ENCODE assay signal across 8 cellular contexts in the genomic region with DNA sequence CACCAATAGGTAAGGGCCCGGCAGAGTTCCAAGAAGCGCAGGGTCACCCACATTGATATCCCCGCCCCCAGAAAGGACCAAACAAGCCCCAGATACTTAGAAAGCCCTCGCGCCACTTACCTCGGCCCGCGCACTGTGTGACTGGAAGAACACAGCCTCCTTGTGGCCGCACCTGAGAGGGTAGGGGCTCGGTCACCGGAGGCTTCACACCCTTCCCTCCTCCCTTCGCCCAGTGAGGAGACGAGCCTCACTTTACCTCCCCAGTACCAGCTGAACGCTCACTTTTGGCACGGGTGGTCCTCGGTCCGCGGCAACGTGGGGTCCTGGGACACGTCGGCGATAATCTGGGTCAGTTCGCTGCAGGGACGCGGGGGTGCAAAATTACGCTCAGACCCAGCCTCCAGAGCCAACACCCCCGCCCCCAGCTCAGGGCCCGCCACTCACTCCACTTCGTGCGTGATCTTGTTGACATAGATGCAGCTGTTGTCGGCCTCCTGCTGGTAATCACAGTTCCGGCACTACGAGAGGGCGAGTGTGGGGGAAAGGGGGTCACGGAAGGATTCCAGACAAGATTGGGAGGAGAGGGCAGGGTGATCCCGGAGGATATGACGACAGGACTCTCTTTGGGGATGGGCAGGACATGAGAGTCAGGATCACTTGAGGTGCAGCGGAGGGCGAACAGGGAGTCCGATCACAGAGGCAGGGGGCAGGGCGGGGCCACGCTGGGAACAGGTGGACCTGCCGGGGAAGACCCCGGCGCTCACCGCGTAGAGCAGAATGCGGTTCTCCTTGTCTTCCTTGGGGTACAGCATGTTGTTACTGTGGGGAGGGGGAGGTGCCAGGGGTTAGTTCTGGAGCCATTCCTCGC. TPM values are rescaled to one million over a fixed set of nuclear protein-coding genes. Genes with fewer than 3 reads are reported as not detected.
DNase-seq lines count a peak whose midpoint lies in the region; ATAC-seq, FAIRE-seq and TF ChIP-seq lines count a peak whose summit lies in the region.

No MANE protein-coding gene starts in this region.

- H3K27ac ChIP-seq in KOPT-K1 (ENCODE audit: low read depth, low read length, poor library complexity, severe bottlenecking) (peak overlapping the region; percentile 68), pancreas (peak overlapping the region; percentile 63 to 88 (median 72))

- 4 to 5% methylated on average over 48 to 49 of the region's 49 CpGs for WGBS in pancreas, 2 donors

- peak; percentile 64 for DNase-seq in activated CD8-positive, alpha-beta memory T cell treated with anti-CD3 and anti-CD28 coated beads for 24 hours
- no peak for DNase-seq in activated CD8-positive, alpha-beta memory T cell treated with anti-CD3 and anti-CD28 coated beads, Interleukin-2, amount 50 U/mL, for 4 hours
- no peak for DNase-seq in activated T-cell treated with anti-CD3 and anti-CD28 coated beads, Interleukin-2, amount 50 U/mL, for 4 hours
- DNase-seq in fibroblast of villous mesenchyme (ENCODE audit: low read depth) (peak; percentile 40), pancreas (peak in 3 of 6 donors; percentile 25 to 48 (median 46))

- no peak for FAIRE-seq in pancreas (lab: Jason Lieb, UNC)

- H3K9me3 ChIP-seq in KOPT-K1 (ENCODE audit: insufficient read depth, low read length, poor library complexity, severe bottlenecking) (no peaks in the 10 kb centered on the region), pancreas (no peaks in the 10 kb centered on the region)

- no peaks in the 10 kb centered on the region for H3K27me3 ChIP-seq in pancreas

- H3K9me3 Mint-ChIP-seq in activated T-cell treated with anti-CD3 and anti-CD28 coated beads, Interleukin-2, amount 50 U/mL, for 4 hours = no peaks in the 10 kb centered on the region

- intact Hi-C loops in pancreas (cut with DNase I) = no loop called here

- peaks cover 0 to 15% (median 6%) of the 10 kb centered on the region in 3 donors for H3K4me1 ChIP-seq in pancreas

- peak overlapping the region; percentile 98 for H3K4me3 Mint-ChIP-seq in activated T-cell treated with anti-CD3 and anti-CD28 coated beads, Interleukin-2, amount 50 U/mL, for 4 hours

- peaks cover 49% of the 10 kb centered on the region for H3K36me3 ChIP-seq in KOPT-K1 (ENCODE audit: insufficient read depth, low read length)
- no peaks in the 10 kb centered on the region for H3K36me3 ChIP-seq in pancreas

- TF ChIP-seq CTCF in fibroblast of villous mesenchyme (IDR thresholded peaks at IDR 0.05; ENCODE audit: insufficient read depth, low read depth, low read length) = peak; percentile 10
- TF ChIP-seq CTCF in pancreas (IDR thresholded peaks at IDR 0.05) = no peak

- H3K36me3 Mint-ChIP-seq in activated T-cell treated with anti-CD3 and anti-CD28 coated beads, Interleukin-2, amount 50 U/mL, for 4 hours (ENCODE audit: insufficient read depth) = peaks cover 16% of the 10 kb centered on the region

- no peak for ATAC-seq in activated T-cell treated with anti-CD3 and anti-CD28 coated beads, Interleukin-2, amount 50 U/mL, for 4 hours
- ATAC-seq in pancreas (peak in 2 of 4 donors; percentile 0 to 2), HG03571 (IDR thresholded peaks at IDR 0.05; ENCODE audit: unreplicated experiment) (no peak), GM21381 (IDR thresholded peaks at IDR 0.05; ENCODE audit: unreplicated experiment) (no peak)

- peaks cover 25% of the 10 kb centered on the region for H3K4me1 Mint-ChIP-seq in activated T-cell treated with anti-CD3 and anti-CD28 coated beads, Interleukin-2, amount 50 U/mL, for 4 hours (ENCODE audit: low read depth)

- no peaks in the 10 kb centered on the region for H3K27me3 Mint-ChIP-seq in activated T-cell treated with anti-CD3 and anti-CD28 coated beads, Interleukin-2, amount 50 U/mL, for 4 hours (ENCODE audit: low read depth)

- H3K4me3 ChIP-seq in fibroblast of villous mesenchyme (ENCODE audit: low read depth, low read length) = peak overlapping the region; percentile 97
- peak overlapping the region; percentile 49 to 80 (median 62) for H3K4me3 ChIP-seq in pancreas

RNA-seq across cellular contexts. Expression of gene POLR2I, which starts 0.5 kb away (rescaled TPM):
- 100 to 1,000 TPM; 139 to 165 (median 159) TPM for total RNA-seq in activated T-cell treated with anti-CD3 and anti-CD28 coated beads, Interleukin-2, amount 50 U/mL, for 4 hours
- total RNA-seq in fibroblast of villous mesenchyme (26.8 and 44.5 TPM in 2 replicates), pancreas (10 to 100 TPM; 29.8 to 40.6 (median 35.3) TPM)
- polyA plus RNA-seq in pancreas = 10 to 100 TPM; 45.7 to 58.0 TPM

RNA-seq across cellular contexts. Expression of gene TBCB, which starts 1.1 kb away (rescaled TPM):
- total RNA-seq in activated T-cell treated with anti-CD3 and anti-CD28 coated beads, Interleukin-2, amount 50 U/mL, for 4 hours = 100 to 1,000 TPM; 155 to 173 (median 157) TPM
- total RNA-seq in fibroblast of villous mesenchyme (144 and 165 TPM in 2 replicates), pancreas (10 to 100 TPM; 22.3 to 65.0 (median 32.3) TPM)
- 100 to 1,000 TPM in 1 of 2 donors, 10 to 100 TPM in 1; 72.6 to 131 TPM for polyA plus RNA-seq in pancreas

RNA-seq across cellular contexts. Expression of gene OVOL3, which starts 3.2 kb away (rescaled TPM):
- total RNA-seq in activated T-cell treated with anti-CD3 and anti-CD28 coated beads, Interleukin-2, amount 50 U/mL, for 4 hours = not detected
- not detected in 2 replicates for total RNA-seq in fibroblast of villous mesenchyme
- not detected for total RNA-seq in pancreas
- polyA plus RNA-seq in pancreas = not detected

RNA-seq across cellular contexts. Expression of gene CAPNS1, which starts 25.7 kb away (rescaled TPM):
- total RNA-seq in activated T-cell treated with anti-CD3 and anti-CD28 coated beads, Interleukin-2, amount 50 U/mL, for 4 hours = 100 to 1,000 TPM; 287 to 318 (median 313) TPM
- total RNA-seq in fibroblast of villous mesenchyme (258 and 346 TPM in 2 replicates), pancreas (100 to 1,000 TPM; 124 to 273 (median 175) TPM)
- polyA plus RNA-seq in pancreas = 100 to 1,000 TPM; 260 to 271 TPM

RNA-seq across cellular contexts. Expression of gene COX7A1, which starts 38.1 kb away (rescaled TPM):
- total RNA-seq in activated T-cell treated with anti-CD3 and anti-CD28 coated beads, Interleukin-2, amount 50 U/mL, for 4 hours = not detected
- 13.9 and 18.6 TPM in 2 replicates for total RNA-seq in fibroblast of villous mesenchyme
- 10 to 100 TPM in 5 of 6 donors, 1 to 10 TPM in 1; 4.1 to 25.3 (median 15.1) TPM for total RNA-seq in pancreas
- polyA plus RNA-seq in pancreas = 10 to 100 TPM; 13.6 to 31.0 TPM

Comparison
In these comparisons a context has a peak if more than half of its experiments do, and no peak if none do; other contexts are left out.
1. DNase-seq: peak in activated CD8-positive, alpha-beta memory T cell treated with anti-CD3 and anti-CD28 coated beads for 24 hours (single experiment) and fibroblast of villous mesenchyme (single experiment); none in activated CD8-positive, alpha-beta memory T cell treated with anti-CD3 and anti-CD28 coated beads, Interleukin-2, amount 50 U/mL, for 4 hours (single experiment) and activated T-cell treated with anti-CD3 and anti-CD28 coated beads, Interleukin-2, amount 50 U/mL, for 4 hours (single experiment).